In the genomic region with DNA sequence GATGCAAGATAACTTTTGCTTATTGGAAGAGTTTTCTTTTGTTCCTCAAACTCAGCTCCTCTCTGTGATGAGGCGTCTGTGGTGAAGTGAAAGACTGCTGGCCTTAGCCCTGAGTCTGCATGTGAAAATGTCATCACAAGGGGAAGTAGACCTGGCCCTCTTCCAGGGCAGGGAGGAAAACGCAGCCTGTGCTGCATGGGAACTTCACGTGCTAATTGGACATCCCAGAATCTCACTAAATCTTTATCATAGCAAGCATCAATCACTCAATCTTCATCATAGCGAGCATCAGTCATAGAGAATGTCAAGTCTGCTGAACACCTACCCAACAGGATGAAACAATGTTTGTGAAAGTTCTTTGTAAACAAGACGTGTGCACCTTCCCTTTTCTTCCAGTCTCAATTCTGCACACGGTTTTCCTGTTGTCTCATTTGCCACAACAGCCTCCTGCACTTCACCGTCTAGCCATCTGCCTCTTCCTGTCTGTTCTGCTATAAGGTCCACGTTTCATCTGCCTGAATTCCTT, we compare ENCODE assay signal across 1 cellular context.
TF ChIP-seq lines count a peak whose summit lies in the region.

No MANE protein-coding gene starts in this region.

TF ChIP-seq in IMR-90, 13 proteins besides CTCF, POLR2A, EP300 and RAD21 (continued from another document):
- TF ChIP-seq, protein P1, sequence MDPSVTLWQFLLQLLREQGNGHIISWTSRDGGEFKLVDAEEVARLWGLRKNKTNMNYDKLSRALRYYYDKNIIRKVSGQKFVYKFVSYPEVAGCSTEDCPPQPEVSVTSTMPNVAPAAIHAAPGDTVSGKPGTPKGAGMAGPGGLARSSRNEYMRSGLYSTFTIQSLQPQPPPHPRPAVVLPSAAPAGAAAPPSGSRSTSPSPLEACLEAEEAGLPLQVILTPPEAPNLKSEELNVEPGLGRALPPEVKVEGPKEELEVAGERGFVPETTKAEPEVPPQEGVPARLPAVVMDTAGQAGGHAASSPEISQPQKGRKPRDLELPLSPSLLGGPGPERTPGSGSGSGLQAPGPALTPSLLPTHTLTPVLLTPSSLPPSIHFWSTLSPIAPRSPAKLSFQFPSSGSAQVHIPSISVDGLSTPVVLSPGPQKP (IDR thresholded peaks at IDR 0.05; ENCODE audit: borderline replicate concordance, low read depth, low read length) = no peak
- TF ChIP-seq, protein P2, sequence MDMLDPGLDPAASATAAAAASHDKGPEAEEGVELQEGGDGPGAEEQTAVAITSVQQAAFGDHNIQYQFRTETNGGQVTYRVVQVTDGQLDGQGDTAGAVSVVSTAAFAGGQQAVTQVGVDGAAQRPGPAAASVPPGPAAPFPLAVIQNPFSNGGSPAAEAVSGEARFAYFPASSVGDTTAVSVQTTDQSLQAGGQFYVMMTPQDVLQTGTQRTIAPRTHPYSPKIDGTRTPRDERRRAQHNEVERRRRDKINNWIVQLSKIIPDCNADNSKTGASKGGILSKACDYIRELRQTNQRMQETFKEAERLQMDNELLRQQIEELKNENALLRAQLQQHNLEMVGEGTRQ (IDR thresholded peaks at IDR 0.05; ENCODE audit: low read depth, low read length) = no peak
- TF ChIP-seq RFX5 (IDR thresholded peaks at IDR 0.05; ENCODE audit: low read depth, low read length) (no peak), CHD1 (IDR thresholded peaks at IDR 0.05; ENCODE audit: low read depth, low read length) (no peak), BHLHE40 (IDR thresholded peaks at IDR 0.05; ENCODE audit: low read depth, low read length) (no peak), MXI1 (IDR thresholded peaks at IDR 0.05; ENCODE audit: borderline replicate concordance, low read depth, low read length) (no peak)
